In the genomic region with DNA sequence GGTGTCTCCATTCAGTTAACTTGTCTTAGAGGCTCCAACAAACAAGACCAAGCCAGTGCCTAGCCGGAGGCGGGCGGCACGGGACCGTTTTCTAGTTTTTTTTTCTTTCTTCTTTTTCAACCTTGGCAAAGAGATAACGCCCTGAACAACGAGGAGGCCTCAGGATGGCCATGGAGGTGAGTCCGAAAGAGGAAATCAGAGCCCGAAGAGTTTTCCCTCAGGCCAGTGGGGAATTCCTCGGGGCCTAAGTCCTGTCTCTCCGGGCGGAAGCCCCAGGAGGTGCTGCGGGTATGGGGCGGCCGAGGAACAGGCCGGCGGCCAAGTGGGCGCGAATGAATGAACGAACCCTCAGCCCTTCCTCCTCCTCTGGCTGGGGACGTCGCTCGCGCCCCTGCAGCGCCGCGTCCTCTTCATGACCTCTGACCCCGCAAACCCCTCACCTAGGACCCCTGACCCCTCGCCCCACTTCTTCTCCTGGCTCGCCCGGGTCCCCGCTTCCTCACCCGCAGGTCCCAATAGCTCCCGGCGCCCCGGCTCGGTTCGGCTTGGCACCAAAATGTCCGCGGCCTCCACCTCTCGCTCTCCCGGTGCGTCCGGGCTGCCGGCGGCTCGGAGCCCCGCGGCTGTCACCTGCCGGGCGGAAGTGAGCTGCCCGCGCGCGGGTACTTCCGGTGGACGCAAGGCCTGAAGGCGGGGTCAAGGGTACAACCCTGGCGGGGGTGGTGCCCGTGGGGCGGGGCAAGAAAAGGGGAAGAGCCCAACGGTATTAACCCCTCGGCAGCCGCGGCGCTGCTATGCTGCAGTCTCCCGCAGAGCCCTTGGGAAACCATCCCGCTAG, we compare ENCODE assay signal across 1 cellular context.
TF ChIP-seq lines count a peak whose summit lies in the region.

A gene (minus strand): TSS at position 650 of the 838 bp plus-strand sequence. CDS start 21,327 bp downstream, outside the sequence.

TF ChIP-seq in K562, 482 proteins besides CTCF, POLR2A, EP300 and RAD21 (continued from another document and continues in another):
- TF ChIP-seq ZEB2 (IDR thresholded peaks at IDR 0.05) (peak; percentile 36; the same call in 1 of the 2 replicates), SMAD4 (CRISPR knock-in tag; conservative IDR thresholded peaks at IDR 0.05) (0 out of 2 replicates have a peak, but pooled peaks have one; percentile 22), MAZ (CRISPR knock-in tag; conservative IDR thresholded peaks at IDR 0.05 in 1 of 2, IDR thresholded peaks at IDR 0.05 in 1 of 2) (peak; percentile 45 to 79; a peak in 3 of 4 replicates), SMC3 (conservative IDR thresholded peaks at IDR 0.05; ENCODE audit: insufficient read depth, low read depth, low read length) (no peak), POLR2G (IDR thresholded peaks at IDR 0.05; ENCODE audit: low read depth, low read length) (peak; percentile 93), RB1 (IDR thresholded peaks at IDR 0.05; ENCODE audit: low read depth) (0 out of 2 replicates have a peak, but pooled peaks have one; percentile 35), IFI16 (CRISPR knock-in tag; IDR thresholded peaks at IDR 0.05) (no peak), LEF1 (IDR thresholded peaks at IDR 0.05) (no peak), SOX6 (IDR thresholded peaks at IDR 0.05) (peak; percentile 36; the same call in 1 of the 2 replicates), KLF13 (tag; IDR thresholded peaks at IDR 0.05; ENCODE audit: borderline replicate concordance, low read depth) (no peak), SREBF2 (CRISPR knock-in tag; IDR thresholded peaks at IDR 0.05) (no peak), RAD51 (IDR thresholded peaks at IDR 0.05; ENCODE audit: borderline replicate concordance, low read depth) (peak; percentile 19; the same call in 1 of the 2 replicates), POU5F1 (IDR thresholded peaks at IDR 0.05; ENCODE audit: borderline replicate concordance, low read depth, low read length, partially characterized antibody) (no peak), KLF10 (CRISPR knock-in tag; IDR thresholded peaks at IDR 0.05) (no peak), PRMT5 (CRISPR knock-in tag; IDR thresholded peaks at IDR 0.05) (no peak), SIX5 (IDR thresholded peaks at IDR 0.05; ENCODE audit: borderline replicate concordance in 1 of 2, insufficient read depth in 1 of 2, low read depth in 1 of 2, low read length in 2 of 2) (no peak), MTA2 (IDR thresholded peaks at IDR 0.05; ENCODE audit: low read depth) (0 out of 2 replicates have a peak, but pooled peaks have one; percentile 4), ZNF274 (IDR thresholded peaks at IDR 0.05; ENCODE audit: borderline replicate concordance, low read depth, low read length) (no peak), ELF4 (CRISPR knock-in tag; IDR thresholded peaks at IDR 0.05) (no peak), TCFL5 (CRISPR knock-in tag; conservative IDR thresholded peaks at IDR 0.05) (no peak), ARID1B (IDR thresholded peaks at IDR 0.05) (0 out of 2 replicates have a peak, but pooled peaks have one; percentile 10), ZFX (CRISPR knock-in tag; IDR thresholded peaks at IDR 0.05) (peak; percentile 75), ZNF780A (CRISPR knock-in tag; IDR thresholded peaks at IDR 0.05) (no peak), GABPB1 (CRISPR knock-in tag; IDR thresholded peaks at IDR 0.05) (peak; percentile 92), ZBTB7A (IDR thresholded peaks at IDR 0.05; ENCODE audit: borderline replicate concordance, control insufficient read depth, low read depth, low read length) (peak; percentile 81), HLTF (IDR thresholded peaks at IDR 0.05) (no peak), ELF1 (tag; IDR thresholded peaks at IDR 0.05) (peak; percentile 62; the same call in 1 of the 2 replicates)
- TF ChIP-seq, protein P1, sequence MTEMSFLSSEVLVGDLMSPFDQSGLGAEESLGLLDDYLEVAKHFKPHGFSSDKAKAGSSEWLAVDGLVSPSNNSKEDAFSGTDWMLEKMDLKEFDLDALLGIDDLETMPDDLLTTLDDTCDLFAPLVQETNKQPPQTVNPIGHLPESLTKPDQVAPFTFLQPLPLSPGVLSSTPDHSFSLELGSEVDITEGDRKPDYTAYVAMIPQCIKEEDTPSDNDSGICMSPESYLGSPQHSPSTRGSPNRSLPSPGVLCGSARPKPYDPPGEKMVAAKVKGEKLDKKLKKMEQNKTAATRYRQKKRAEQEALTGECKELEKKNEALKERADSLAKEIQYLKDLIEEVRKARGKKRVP (CRISPR knock-in tag; IDR thresholded peaks at IDR 0.05), result no peak
- TF ChIP-seq, protein P2, sequence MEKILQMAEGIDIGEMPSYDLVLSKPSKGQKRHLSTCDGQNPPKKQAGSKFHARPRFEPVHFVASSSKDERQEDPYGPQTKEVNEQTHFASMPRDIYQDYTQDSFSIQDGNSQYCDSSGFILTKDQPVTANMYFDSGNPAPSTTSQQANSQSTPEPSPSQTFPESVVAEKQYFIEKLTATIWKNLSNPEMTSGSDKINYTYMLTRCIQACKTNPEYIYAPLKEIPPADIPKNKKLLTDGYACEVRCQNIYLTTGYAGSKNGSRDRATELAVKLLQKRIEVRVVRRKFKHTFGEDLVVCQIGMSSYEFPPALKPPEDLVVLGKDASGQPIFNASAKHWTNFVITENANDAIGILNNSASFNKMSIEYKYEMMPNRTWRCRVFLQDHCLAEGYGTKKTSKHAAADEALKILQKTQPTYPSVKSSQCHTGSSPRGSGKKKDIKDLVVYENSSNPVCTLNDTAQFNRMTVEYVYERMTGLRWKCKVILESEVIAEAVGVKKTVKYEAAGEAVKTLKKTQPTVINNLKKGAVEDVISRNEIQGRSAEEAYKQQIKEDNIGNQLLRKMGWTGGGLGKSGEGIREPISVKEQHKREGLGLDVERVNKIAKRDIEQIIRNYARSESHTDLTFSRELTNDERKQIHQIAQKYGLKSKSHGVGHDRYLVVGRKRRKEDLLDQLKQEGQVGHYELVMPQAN (IDR thresholded peaks at IDR 0.05; ENCODE audit: borderline replicate concordance), result peak; percentile 83; the same call in 1 of the 2 replicates
- TF ChIP-seq, protein P3, sequence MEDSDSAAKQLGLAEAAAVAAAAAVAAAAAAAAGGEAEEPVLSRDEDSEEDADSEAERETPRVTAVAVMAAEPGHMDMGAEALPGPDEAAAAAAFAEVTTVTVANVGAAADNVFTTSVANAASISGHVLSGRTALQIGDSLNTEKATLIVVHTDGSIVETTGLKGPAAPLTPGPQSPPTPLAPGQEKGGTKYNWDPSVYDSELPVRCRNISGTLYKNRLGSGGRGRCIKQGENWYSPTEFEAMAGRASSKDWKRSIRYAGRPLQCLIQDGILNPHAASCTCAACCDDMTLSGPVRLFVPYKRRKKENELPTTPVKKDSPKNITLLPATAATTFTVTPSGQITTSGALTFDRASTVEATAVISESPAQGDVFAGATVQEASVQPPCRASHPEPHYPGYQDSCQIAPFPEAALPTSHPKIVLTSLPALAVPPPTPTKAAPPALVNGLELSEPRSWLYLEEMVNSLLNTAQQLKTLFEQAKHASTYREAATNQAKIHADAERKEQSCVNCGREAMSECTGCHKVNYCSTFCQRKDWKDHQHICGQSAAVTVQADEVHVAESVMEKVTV (CRISPR knock-in tag; IDR thresholded peaks at IDR 0.05), result no peak
- TF ChIP-seq, protein P4, sequence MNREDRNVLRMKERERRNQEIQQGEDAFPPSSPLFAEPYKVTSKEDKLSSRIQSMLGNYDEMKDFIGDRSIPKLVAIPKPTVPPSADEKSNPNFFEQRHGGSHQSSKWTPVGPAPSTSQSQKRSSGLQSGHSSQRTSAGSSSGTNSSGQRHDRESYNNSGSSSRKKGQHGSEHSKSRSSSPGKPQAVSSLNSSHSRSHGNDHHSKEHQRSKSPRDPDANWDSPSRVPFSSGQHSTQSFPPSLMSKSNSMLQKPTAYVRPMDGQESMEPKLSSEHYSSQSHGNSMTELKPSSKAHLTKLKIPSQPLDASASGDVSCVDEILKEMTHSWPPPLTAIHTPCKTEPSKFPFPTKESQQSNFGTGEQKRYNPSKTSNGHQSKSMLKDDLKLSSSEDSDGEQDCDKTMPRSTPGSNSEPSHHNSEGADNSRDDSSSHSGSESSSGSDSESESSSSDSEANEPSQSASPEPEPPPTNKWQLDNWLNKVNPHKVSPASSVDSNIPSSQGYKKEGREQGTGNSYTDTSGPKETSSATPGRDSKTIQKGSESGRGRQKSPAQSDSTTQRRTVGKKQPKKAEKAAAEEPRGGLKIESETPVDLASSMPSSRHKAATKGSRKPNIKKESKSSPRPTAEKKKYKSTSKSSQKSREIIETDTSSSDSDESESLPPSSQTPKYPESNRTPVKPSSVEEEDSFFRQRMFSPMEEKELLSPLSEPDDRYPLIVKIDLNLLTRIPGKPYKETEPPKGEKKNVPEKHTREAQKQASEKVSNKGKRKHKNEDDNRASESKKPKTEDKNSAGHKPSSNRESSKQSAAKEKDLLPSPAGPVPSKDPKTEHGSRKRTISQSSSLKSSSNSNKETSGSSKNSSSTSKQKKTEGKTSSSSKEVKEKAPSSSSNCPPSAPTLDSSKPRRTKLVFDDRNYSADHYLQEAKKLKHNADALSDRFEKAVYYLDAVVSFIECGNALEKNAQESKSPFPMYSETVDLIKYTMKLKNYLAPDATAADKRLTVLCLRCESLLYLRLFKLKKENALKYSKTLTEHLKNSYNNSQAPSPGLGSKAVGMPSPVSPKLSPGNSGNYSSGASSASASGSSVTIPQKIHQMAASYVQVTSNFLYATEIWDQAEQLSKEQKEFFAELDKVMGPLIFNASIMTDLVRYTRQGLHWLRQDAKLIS (CRISPR knock-in tag; IDR thresholded peaks at IDR 0.05), result no peak
- TF ChIP-seq, protein P5, sequence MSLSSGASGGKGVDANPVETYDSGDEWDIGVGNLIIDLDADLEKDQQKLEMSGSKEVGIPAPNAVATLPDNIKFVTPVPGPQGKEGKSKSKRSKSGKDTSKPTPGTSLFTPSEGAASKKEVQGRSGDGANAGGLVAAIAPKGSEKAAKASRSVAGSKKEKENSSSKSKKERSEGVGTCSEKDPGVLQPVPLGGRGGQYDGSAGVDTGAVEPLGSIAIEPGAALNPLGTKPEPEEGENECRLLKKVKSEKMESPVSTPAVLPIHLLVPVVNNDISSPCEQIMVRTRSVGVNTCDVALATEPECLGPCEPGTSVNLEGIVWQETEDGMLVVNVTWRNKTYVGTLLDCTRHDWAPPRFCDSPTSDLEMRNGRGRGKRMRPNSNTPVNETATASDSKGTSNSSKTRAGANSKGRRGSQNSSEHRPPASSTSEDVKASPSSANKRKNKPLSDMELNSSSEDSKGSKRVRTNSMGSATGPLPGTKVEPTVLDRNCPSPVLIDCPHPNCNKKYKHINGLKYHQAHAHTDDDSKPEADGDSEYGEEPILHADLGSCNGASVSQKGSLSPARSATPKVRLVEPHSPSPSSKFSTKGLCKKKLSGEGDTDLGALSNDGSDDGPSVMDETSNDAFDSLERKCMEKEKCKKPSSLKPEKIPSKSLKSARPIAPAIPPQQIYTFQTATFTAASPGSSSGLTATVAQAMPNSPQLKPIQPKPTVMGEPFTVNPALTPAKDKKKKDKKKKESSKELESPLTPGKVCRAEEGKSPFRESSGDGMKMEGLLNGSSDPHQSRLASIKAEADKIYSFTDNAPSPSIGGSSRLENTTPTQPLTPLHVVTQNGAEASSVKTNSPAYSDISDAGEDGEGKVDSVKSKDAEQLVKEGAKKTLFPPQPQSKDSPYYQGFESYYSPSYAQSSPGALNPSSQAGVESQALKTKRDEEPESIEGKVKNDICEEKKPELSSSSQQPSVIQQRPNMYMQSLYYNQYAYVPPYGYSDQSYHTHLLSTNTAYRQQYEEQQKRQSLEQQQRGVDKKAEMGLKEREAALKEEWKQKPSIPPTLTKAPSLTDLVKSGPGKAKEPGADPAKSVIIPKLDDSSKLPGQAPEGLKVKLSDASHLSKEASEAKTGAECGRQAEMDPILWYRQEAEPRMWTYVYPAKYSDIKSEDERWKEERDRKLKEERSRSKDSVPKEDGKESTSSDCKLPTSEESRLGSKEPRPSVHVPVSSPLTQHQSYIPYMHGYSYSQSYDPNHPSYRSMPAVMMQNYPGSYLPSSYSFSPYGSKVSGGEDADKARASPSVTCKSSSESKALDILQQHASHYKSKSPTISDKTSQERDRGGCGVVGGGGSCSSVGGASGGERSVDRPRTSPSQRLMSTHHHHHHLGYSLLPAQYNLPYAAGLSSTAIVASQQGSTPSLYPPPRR (CRISPR knock-in tag; IDR thresholded peaks at IDR 0.05; ENCODE audit: borderline replicate concordance), result no peak
- TF ChIP-seq, protein P6, sequence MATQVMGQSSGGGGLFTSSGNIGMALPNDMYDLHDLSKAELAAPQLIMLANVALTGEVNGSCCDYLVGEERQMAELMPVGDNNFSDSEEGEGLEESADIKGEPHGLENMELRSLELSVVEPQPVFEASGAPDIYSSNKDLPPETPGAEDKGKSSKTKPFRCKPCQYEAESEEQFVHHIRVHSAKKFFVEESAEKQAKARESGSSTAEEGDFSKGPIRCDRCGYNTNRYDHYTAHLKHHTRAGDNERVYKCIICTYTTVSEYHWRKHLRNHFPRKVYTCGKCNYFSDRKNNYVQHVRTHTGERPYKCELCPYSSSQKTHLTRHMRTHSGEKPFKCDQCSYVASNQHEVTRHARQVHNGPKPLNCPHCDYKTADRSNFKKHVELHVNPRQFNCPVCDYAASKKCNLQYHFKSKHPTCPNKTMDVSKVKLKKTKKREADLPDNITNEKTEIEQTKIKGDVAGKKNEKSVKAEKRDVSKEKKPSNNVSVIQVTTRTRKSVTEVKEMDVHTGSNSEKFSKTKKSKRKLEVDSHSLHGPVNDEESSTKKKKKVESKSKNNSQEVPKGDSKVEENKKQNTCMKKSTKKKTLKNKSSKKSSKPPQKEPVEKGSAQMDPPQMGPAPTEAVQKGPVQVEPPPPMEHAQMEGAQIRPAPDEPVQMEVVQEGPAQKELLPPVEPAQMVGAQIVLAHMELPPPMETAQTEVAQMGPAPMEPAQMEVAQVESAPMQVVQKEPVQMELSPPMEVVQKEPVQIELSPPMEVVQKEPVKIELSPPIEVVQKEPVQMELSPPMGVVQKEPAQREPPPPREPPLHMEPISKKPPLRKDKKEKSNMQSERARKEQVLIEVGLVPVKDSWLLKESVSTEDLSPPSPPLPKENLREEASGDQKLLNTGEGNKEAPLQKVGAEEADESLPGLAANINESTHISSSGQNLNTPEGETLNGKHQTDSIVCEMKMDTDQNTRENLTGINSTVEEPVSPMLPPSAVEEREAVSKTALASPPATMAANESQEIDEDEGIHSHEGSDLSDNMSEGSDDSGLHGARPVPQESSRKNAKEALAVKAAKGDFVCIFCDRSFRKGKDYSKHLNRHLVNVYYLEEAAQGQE (CRISPR knock-in tag; IDR thresholded peaks at IDR 0.05; ENCODE audit: low read depth), result no peak
- TF ChIP-seq, protein P7, sequence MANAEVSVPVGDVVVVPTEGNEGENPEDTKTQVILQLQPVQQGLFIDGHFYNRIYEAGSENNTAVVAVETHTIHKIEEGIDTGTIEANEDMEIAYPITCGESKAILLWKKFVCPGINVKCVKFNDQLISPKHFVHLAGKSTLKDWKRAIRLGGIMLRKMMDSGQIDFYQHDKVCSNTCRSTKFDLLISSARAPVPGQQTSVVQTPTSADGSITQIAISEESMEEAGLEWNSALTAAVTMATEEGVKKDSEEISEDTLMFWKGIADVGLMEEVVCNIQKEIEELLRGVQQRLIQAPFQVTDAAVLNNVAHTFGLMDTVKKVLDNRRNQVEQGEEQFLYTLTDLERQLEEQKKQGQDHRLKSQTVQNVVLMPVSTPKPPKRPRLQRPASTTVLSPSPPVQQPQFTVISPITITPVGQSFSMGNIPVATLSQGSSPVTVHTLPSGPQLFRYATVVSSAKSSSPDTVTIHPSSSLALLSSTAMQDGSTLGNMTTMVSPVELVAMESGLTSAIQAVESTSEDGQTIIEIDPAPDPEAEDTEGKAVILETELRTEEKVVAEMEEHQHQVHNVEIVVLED (CRISPR knock-in tag; IDR thresholded peaks at IDR 0.05), result no peak; the same call in 1 of the 2 replicates
